Comparison of ENCODE assay signal across 25 cellular contexts in the genomic region with DNA sequence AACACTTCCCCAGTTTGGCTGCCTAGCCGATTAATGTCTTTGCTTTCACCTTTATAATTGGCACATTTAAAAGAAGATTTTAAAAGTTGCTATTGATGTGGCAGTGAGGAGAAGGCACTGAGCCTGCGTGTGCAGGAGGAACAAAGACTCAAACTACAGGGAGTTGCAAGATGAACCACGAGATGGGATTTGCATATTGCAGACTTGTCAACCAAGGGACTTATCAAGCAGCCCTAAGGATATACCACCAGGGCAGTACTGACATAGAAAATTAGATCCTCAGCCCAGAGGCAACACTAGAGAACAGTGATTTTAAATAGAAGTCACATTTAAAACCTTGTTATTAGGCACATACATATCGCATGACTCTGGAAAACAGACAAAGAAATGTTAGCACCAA.
DNase-seq lines count a peak whose midpoint lies in the region; ATAC-seq, FAIRE-seq and TF ChIP-seq lines count a peak whose summit lies in the region.
"Had no signal": no experiment of that assay in that cellular context is flagged by ENCODE, and none has a peak within 500 bp of the region (broad histone marks: within the 10 kb centered on the region; RNA-seq: fewer than 3 reads in every experiment).

No MANE protein-coding gene starts in this region.

- H4K20me1 ChIP-seq in GM23338 (replicated peaks; ENCODE audit: insufficient read depth) (no peaks in the 10 kb centered on the region), neural progenitor cell (ENCODE audit: low read depth) (no peaks in the 10 kb centered on the region), HepG2 (ENCODE audit: insufficient read depth, low read length) (no peaks in the 10 kb centered on the region)

- no peak overlapping the region for H3K27ac Mint-ChIP-seq in GM23338
- H3K27ac Mint-ChIP-seq in neural progenitor cell, result peak overlapping the region; percentile 95
- H3K27ac Mint-ChIP-seq in WTC11, result no peak overlapping the region
- H3K27ac Mint-ChIP-seq: CD4-positive, alpha-beta memory T cell had no signal

- H3K4me3 ChIP-seq in GM23338 (no peak overlapping the region), neural progenitor cell (no peak overlapping the region), HepG2 (replicated peaks in 1 of 3; ENCODE audit: insufficient read depth in 1 of 3, low read depth in 2 of 3, low read length in 3 of 3) (no peak overlapping the region)
- H3K4me3 ChIP-seq: GM23248, MG63, SJSA1 had no signal

- peaks cover 23% of the 10 kb centered on the region for H3K4me1 Mint-ChIP-seq in GM23338
- peaks cover 22% of the 10 kb centered on the region for H3K4me1 Mint-ChIP-seq in neural progenitor cell
- peaks cover 37% of the 10 kb centered on the region for H3K4me1 Mint-ChIP-seq in WTC11
- H3K4me1 Mint-ChIP-seq: CD4-positive, alpha-beta memory T cell had no signal

- no peak overlapping the region for H3K4me2 ChIP-seq in GM23338
- peak overlapping the region; percentile 12 for H3K4me2 ChIP-seq in neural progenitor cell
- no peak overlapping the region for H3K4me2 ChIP-seq in HepG2 (ENCODE audit: low read depth, low read length)

- no peak for ATAC-seq in GM23338
- no peak for ATAC-seq in WTC11
- no peak for ATAC-seq in HG03139 (IDR thresholded peaks at IDR 0.05; ENCODE audit: unreplicated experiment)
- ATAC-seq in HepG2, result no peak
- no peak for ATAC-seq in HG02884 (IDR thresholded peaks at IDR 0.05; ENCODE audit: unreplicated experiment)
- ATAC-seq: Right ventricle myocardium inferior had no signal

- POLR2A ChIA-PET in WTC11 (lab: Charles Lee) (no interaction called here), HepG2 (lab: Yijun Ruan, JAX) (no interaction called here)

- TF ChIP-seq POLR2A in HepG2 (IDR thresholded peaks at IDR 0.05; ENCODE audit: insufficient read depth in 1 of 2, low read depth in 2 of 2, low read length in 2 of 2), result no peak

- peak overlapping the region; percentile 69 for H2AFZ ChIP-seq in GM23338
- H2AFZ ChIP-seq in neural progenitor cell (replicated peaks), result no peak overlapping the region
- no peak overlapping the region for H2AFZ ChIP-seq in HepG2 (ENCODE audit: low read length)
- H2AFZ ChIP-seq: GM23248 had no signal

- H3K4me1 ChIP-seq in GM23338 (ENCODE audit: insufficient read depth) (peaks cover 19% of the 10 kb centered on the region), neural progenitor cell (peaks cover 81% of the 10 kb centered on the region), HepG2 (ENCODE audit: insufficient read depth, low read length) (peaks cover 3% of the 10 kb centered on the region)
- H3K4me1 ChIP-seq: BE2C had no signal

- peaks cover 2% of the 10 kb centered on the region for H3K27me3 Mint-ChIP-seq in GM23338 (ENCODE audit: insufficient read depth, low read depth, poor library complexity)
- peaks cover 3% of the 10 kb centered on the region for H3K27me3 Mint-ChIP-seq in neural progenitor cell (ENCODE audit: insufficient read depth, low read depth)
- H3K27me3 Mint-ChIP-seq in WTC11 (ENCODE audit: low read depth), result no peaks in the 10 kb centered on the region

- no peaks in the 10 kb centered on the region for H3K9me3 ChIP-seq in neural progenitor cell (ENCODE audit: low read depth)
- no peaks in the 10 kb centered on the region for H3K9me3 ChIP-seq in HepG2 (ENCODE audit: low read length)
- H3K9me3 ChIP-seq: BE2C, Caco-2, MG63, SJSA1 had no signal

- H3K9me2 ChIP-seq in GM23338 (ENCODE audit: insufficient read depth), result 0 out of 2 replicates have a peak, but pooled peaks cover 8% of the 10 kb centered on the region

- no TSS peak for BruUV-seq in HepG2 (replicated peaks; lab: Mats Ljungman, UMichigan)

- TF ChIP-seq CTCF in GM23338 (conservative IDR thresholded peaks at IDR 0.05; ENCODE audit: low read depth in 2 of 2) (no peak), neural progenitor cell (IDR thresholded peaks at IDR 0.05) (no peak), WTC11 (IDR thresholded peaks at IDR 0.05) (no peak), HepG2 (CRISPR knock-in tag; IDR thresholded peaks at IDR 0.05) (no peak)

- TF ChIP-seq EP300 in HepG2 (IDR thresholded peaks at IDR 0.05; ENCODE audit: low read depth in 2 of 2, low read length in 2 of 2), result no peak
- no peak for TF ChIP-seq EP300 in HepG2 (CRISPR knock-in tag; IDR thresholded peaks at IDR 0.05; ENCODE audit: borderline replicate concordance)

- H3F3A ChIP-seq in GM23338 (replicated peaks; ENCODE audit: low read depth) (no peaks in the 10 kb centered on the region), neural progenitor cell (ENCODE audit: low read depth) (peaks cover 66% of the 10 kb centered on the region)

- 64% methylated on average over 4 of the region's 4 CpGs for WGBS in HepG2 (ENCODE audit: low lambda C conversion rate)

- no peak for DNase-seq in GM23338 (ENCODE audit: low spot score)
- DNase-seq in NCI-H1048 (lab: John Stamatoyannopoulos, UW), result peak; percentile 69
- DNase-seq in neural progenitor cell (ENCODE audit: low spot score), result no peak
- no peak for DNase-seq in WTC11 (ENCODE audit: low spot score)
- DNase-seq in HepG2 (ENCODE audit: low spot score), result no peak
- DNase-seq: BE2C; Caco-2; CD4-positive, alpha-beta memory T cell; DMS 273 treated with DMSO at 0.1 percent for 48 hours; DND-41; GM23248; HCEC 1CT; MG63; NCI-H1105; NCI-H146; NCI-H2029 treated with DMSO at 0.1 percent for 48 hours; NCI-H2171; NCI-H345; NCI-H524; T-helper 1 cell had no signal

- H3K36me3 Mint-ChIP-seq in GM23338 (ENCODE audit: low read depth) (no peaks in the 10 kb centered on the region), neural progenitor cell (peaks cover 9% of the 10 kb centered on the region), WTC11 (no peaks in the 10 kb centered on the region)
- H3K36me3 Mint-ChIP-seq: CD4-positive, alpha-beta memory T cell had no signal

- H3K9me3 Mint-ChIP-seq in GM23338, result no peaks in the 10 kb centered on the region
- peaks cover 3% of the 10 kb centered on the region for H3K9me3 Mint-ChIP-seq in neural progenitor cell
- peaks cover 5% of the 10 kb centered on the region; the same call in 1 of the 2 replicates for H3K9me3 Mint-ChIP-seq in WTC11
- H3K9me3 Mint-ChIP-seq: CD4-positive, alpha-beta memory T cell had no signal

- CTCF ChIA-PET in WTC11 (lab: Charles Lee) (no interaction called here), HepG2 (lab: Yijun Ruan, JAX; ENCODE audit: low intra/inter-chr PET ratio, low total read pairs) (no interaction called here)

- H3K4me3 Mint-ChIP-seq in GM23338 (no peak overlapping the region), neural progenitor cell (no peak overlapping the region), WTC11 (no peak overlapping the region)
- H3K4me3 Mint-ChIP-seq: CD4-positive, alpha-beta memory T cell had no signal

- H3K36me3 ChIP-seq in GM23338 (ENCODE audit: insufficient read depth), result no peaks in the 10 kb centered on the region
- H3K36me3 ChIP-seq in neural progenitor cell, result no peaks in the 10 kb centered on the region
- H3K36me3 ChIP-seq in HepG2 (replicated peaks in 1 of 2; ENCODE audit: control insufficient read depth in 1 of 2, insufficient read depth in 2 of 2, low read length in 2 of 2), result no peaks in the 10 kb centered on the region
- H3K36me3 ChIP-seq: BE2C, MG63, SJSA1 had no signal

- H3K27me3 ChIP-seq in GM23338 (ENCODE audit: insufficient read depth) (no peaks in the 10 kb centered on the region), neural progenitor cell (no peaks in the 10 kb centered on the region), HepG2 (ENCODE audit: control insufficient read depth in 1 of 2, insufficient read depth in 2 of 2, low read length in 2 of 2) (no peaks in the 10 kb centered on the region)
- H3K27me3 ChIP-seq: BE2C, MG63, SJSA1 had no signal

- FAIRE-seq in HepG2 (lab: Jason Lieb, UNC), result no peak
- FAIRE-seq: GM12891 had no signal

- no peak overlapping the region for H3K9ac ChIP-seq in neural progenitor cell
- no peak overlapping the region for H3K9ac ChIP-seq in HepG2 (ENCODE audit: insufficient read depth, low read depth, low read length)
- H3K9ac ChIP-seq: GM23248 had no signal

- no peak for TF ChIP-seq RAD21 in HepG2 (CRISPR knock-in tag; IDR thresholded peaks at IDR 0.05)

- in situ Hi-C loops in HepG2 (cut with HindIII; ENCODE audit: extremely low pct_ligation_motif_present, low pct_unique_long_range_greater_than_20kb), result no loop called here

- H3K27ac ChIP-seq in GM23338 (ENCODE audit: low read depth) (no peak overlapping the region), neural progenitor cell (peak overlapping the region; percentile 97), HepG2 (ENCODE audit: extremely low read length, insufficient read depth, low read length) (no peak overlapping the region)
- H3K27ac ChIP-seq: GM23248, SJSA1 had no signal

- H3K79me2 ChIP-seq in GM23338 (replicated peaks; ENCODE audit: insufficient read depth), result no peaks in the 10 kb centered on the region
- peaks cover 24% of the 10 kb centered on the region for H3K79me2 ChIP-seq in neural progenitor cell (ENCODE audit: low read depth)
- H3K79me2 ChIP-seq in HepG2 (ENCODE audit: insufficient read depth, low read length), result no peaks in the 10 kb centered on the region

- intact Hi-C loops in HepG2 (cut with micrococcal nuclease; ENCODE audit: unreplicated experiment), result no loop called here

TF ChIP-seq in GM23338, 12 proteins besides CTCF, POLR2A, EP300 and RAD21 (continues in another document):
- no peak for TF ChIP-seq STAT1 (IDR thresholded peaks at IDR 0.05; ENCODE audit: unreplicated experiment)
- TF ChIP-seq ZNF114 (CRISPR knock-in tag; IDR thresholded peaks at IDR 0.05), result no peak
- TF ChIP-seq JUNB (IDR thresholded peaks at IDR 0.05; ENCODE audit: unreplicated experiment), result no peak
- TF ChIP-seq EZH2 (IDR thresholded peaks at IDR 0.05; ENCODE audit: low read depth, unreplicated experiment), result no peak
- no peak for TF ChIP-seq EZH2phosphoT487 (IDR thresholded peaks at IDR 0.05; ENCODE audit: unreplicated experiment)
- TF ChIP-seq POLR2AphosphoS5 (IDR thresholded peaks at IDR 0.05; ENCODE audit: low read depth), result no peak

TF ChIP-seq in WTC11, 78 proteins besides CTCF, POLR2A, EP300 and RAD21 (continues in another document):
- TF ChIP-seq MXD4 (CRISPR knock-in tag; IDR thresholded peaks at IDR 0.05; ENCODE audit: borderline replicate concordance), result no peak
- no peak for TF ChIP-seq ZNF138 (CRISPR knock-in tag; conservative IDR thresholded peaks at IDR 0.05)
- no peak for TF ChIP-seq FOXP1 (CRISPR knock-in tag; IDR thresholded peaks at IDR 0.05; ENCODE audit: borderline replicate concordance)

TF ChIP-seq in HepG2, 621 proteins besides CTCF, POLR2A, EP300 and RAD21 (continues in another document):
- TF ChIP-seq KDM5B (CRISPR knock-in tag; IDR thresholded peaks at IDR 0.05; ENCODE audit: borderline replicate concordance) (no peak), MATR3 (CRISPR knock-in tag; IDR thresholded peaks at IDR 0.05) (no peak)
